ENCODE assay signal across 1 cellular context in genomic region chr6:149941583-149942460, GRCh38.
TF ChIP-seq lines count a peak whose summit lies in the region.

A gene with protein sequence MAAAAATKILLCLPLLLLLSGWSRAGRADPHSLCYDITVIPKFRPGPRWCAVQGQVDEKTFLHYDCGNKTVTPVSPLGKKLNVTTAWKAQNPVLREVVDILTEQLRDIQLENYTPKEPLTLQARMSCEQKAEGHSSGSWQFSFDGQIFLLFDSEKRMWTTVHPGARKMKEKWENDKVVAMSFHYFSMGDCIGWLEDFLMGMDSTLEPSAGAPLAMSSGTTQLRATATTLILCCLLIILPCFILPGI (plus strand): TSS chr6:149942014. CDS start chr6:149942073, 59 bp downstream.

TF ChIP-seq in K562, 482 proteins besides CTCF, POLR2A, EP300 and RAD21 (continued from another document and continues in another):
- TF ChIP-seq STAT6 (CRISPR knock-in tag; IDR thresholded peaks at IDR 0.05), result no peak
- TF ChIP-seq CCNT2 (IDR thresholded peaks at IDR 0.05; ENCODE audit: borderline replicate concordance, extremely low read depth, insufficient read length, low read depth, low read length), result peak; percentile 24
- TF ChIP-seq KAT2B (IDR thresholded peaks at IDR 0.05; ENCODE audit: low read depth, low read length), result no peak
- TF ChIP-seq HNRNPH1 (optimal IDR thresholded peaks at IDR 0.05; ENCODE audit: low read depth, low read length), result no peak
- TF ChIP-seq ZBED1 (IDR thresholded peaks at IDR 0.05), result no peak
- TF ChIP-seq ZNF277 (CRISPR knock-in tag; IDR thresholded peaks at IDR 0.05; ENCODE audit: borderline replicate concordance), result no peak
- TF ChIP-seq HDAC1 (IDR thresholded peaks at IDR 0.05), result no peak
- no peak for TF ChIP-seq HDAC2 (IDR thresholded peaks at IDR 0.05)
- TF ChIP-seq HINFP (tag; conservative IDR thresholded peaks at IDR 0.05; ENCODE audit: low read depth), result peak; percentile 100
- TF ChIP-seq, protein P1, sequence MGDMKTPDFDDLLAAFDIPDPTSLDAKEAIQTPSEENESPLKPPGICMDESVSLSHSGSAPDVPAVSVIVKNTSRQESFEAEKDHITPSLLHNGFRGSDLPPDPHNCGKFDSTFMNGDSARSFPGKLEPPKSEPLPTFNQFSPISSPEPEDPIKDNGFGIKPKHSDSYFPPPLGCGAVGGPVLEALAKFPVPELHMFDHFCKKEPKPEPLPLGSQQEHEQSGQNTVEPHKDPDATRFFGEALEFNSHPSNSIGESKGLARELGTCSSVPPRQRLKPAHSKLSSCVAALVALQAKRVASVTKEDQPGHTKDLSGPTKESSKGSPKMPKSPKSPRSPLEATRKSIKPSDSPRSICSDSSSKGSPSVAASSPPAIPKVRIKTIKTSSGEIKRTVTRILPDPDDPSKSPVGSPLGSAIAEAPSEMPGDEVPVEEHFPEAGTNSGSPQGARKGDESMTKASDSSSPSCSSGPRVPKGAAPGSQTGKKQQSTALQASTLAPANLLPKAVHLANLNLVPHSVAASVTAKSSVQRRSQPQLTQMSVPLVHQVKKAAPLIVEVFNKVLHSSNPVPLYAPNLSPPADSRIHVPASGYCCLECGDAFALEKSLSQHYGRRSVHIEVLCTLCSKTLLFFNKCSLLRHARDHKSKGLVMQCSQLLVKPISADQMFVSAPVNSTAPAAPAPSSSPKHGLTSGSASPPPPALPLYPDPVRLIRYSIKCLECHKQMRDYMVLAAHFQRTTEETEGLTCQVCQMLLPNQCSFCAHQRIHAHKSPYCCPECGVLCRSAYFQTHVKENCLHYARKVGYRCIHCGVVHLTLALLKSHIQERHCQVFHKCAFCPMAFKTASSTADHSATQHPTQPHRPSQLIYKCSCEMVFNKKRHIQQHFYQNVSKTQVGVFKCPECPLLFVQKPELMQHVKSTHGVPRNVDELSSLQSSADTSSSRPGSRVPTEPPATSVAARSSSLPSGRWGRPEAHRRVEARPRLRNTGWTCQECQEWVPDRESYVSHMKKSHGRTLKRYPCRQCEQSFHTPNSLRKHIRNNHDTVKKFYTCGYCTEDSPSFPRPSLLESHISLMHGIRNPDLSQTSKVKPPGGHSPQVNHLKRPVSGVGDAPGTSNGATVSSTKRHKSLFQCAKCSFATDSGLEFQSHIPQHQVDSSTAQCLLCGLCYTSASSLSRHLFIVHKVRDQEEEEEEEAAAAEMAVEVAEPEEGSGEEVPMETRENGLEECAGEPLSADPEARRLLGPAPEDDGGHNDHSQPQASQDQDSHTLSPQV (IDR thresholded peaks at IDR 0.05), result no peak
- TF ChIP-seq SRSF3 (IDR thresholded peaks at IDR 0.05; ENCODE audit: insufficient read depth, low read length), result no peak
- TF ChIP-seq ARNT (IDR thresholded peaks at IDR 0.05), result no peak
- TF ChIP-seq FOS (IDR thresholded peaks at IDR 0.05; ENCODE audit: extremely low read depth, insufficient read length), result no peak
- TF ChIP-seq WHSC1 (IDR thresholded peaks at IDR 0.05; ENCODE audit: low read length), result no peak
- TF ChIP-seq ZNF780A (CRISPR knock-in tag; IDR thresholded peaks at IDR 0.05), result no peak
- TF ChIP-seq, protein P2, sequence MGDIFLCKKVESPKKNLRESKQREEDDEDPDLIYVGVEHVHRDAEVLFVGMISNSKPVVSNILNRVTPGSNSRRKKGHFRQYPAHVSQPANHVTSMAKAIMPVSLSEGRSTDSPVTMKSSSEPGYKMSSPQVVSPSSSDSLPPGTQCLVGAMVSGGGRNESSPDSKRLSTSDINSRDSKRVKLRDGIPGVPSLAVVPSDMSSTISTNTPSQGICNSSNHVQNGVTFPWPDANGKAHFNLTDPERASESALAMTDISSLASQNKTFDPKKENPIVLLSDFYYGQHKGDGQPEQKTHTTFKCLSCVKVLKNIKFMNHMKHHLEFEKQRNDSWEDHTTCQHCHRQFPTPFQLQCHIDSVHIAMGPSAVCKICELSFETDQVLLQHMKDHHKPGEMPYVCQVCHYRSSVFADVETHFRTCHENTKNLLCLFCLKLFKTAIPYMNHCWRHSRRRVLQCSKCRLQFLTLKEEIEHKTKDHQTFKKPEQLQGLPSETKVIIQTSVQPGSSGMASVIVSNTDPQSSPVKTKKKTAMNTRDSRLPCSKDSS (IDR thresholded peaks at IDR 0.05; ENCODE audit: low read depth, partially characterized antibody), result no peak
- TF ChIP-seq, protein P3, sequence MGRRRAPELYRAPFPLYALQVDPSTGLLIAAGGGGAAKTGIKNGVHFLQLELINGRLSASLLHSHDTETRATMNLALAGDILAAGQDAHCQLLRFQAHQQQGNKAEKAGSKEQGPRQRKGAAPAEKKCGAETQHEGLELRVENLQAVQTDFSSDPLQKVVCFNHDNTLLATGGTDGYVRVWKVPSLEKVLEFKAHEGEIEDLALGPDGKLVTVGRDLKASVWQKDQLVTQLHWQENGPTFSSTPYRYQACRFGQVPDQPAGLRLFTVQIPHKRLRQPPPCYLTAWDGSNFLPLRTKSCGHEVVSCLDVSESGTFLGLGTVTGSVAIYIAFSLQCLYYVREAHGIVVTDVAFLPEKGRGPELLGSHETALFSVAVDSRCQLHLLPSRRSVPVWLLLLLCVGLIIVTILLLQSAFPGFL (CRISPR knock-in tag; IDR thresholded peaks at IDR 0.05), result no peak
- TF ChIP-seq, protein P4, sequence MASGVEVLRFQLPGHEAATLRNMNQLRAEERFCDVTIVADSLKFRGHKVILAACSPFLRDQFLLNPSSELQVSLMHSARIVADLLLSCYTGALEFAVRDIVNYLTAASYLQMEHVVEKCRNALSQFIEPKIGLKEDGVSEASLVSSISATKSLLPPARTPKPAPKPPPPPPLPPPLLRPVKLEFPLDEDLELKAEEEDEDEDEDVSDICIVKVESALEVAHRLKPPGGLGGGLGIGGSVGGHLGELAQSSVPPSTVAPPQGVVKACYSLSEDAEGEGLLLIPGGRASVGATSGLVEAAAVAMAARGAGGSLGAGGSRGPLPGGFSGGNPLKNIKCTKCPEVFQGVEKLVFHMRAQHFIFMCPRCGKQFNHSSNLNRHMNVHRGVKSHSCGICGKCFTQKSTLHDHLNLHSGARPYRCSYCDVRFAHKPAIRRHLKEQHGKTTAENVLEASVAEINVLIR (CRISPR knock-in tag; IDR thresholded peaks at IDR 0.05), result peak; percentile 35; the same call in 1 of the 2 replicates
- TF ChIP-seq, protein P5, sequence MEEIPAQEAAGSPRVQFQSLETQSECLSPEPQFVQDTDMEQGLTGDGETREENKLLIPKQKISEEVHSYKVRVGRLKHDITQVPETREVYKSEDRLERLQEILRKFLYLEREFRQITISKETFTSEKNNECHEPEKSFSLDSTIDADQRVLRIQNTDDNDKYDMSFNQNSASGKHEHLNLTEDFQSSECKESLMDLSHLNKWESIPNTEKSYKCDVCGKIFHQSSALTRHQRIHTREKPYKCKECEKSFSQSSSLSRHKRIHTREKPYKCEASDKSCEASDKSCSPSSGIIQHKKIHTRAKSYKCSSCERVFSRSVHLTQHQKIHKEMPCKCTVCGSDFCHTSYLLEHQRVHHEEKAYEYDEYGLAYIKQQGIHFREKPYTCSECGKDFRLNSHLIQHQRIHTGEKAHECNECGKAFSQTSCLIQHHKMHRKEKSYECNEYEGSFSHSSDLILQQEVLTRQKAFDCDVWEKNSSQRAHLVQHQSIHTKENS (CRISPR knock-in tag; IDR thresholded peaks at IDR 0.05), result no peak
- no peak for TF ChIP-seq C11orf30 (IDR thresholded peaks at IDR 0.05; ENCODE audit: low read depth)
- no peak for TF ChIP-seq BMI1 (IDR thresholded peaks at IDR 0.05; ENCODE audit: low read length)
- no peak for TF ChIP-seq FUS (optimal IDR thresholded peaks at IDR 0.05; ENCODE audit: low read depth, low read length)
- TF ChIP-seq MEF2A (IDR thresholded peaks at IDR 0.05; ENCODE audit: control insufficient read depth, low read depth, low read length), result no peak
- no peak for TF ChIP-seq BACH1 (tag; IDR thresholded peaks at IDR 0.05)
- no peak for TF ChIP-seq ATF1 (CRISPR knock-in tag; IDR thresholded peaks at IDR 0.05)
- peak; percentile 91 for TF ChIP-seq ATF1 (tag; IDR thresholded peaks at IDR 0.05)
- TF ChIP-seq GABPB1 (CRISPR knock-in tag; IDR thresholded peaks at IDR 0.05), result no peak
- no peak for TF ChIP-seq KDM5B (IDR thresholded peaks at IDR 0.05; ENCODE audit: insufficient replicate concordance, low read depth, low read length)
- no peak for TF ChIP-seq ETS2 (tag; IDR thresholded peaks at IDR 0.05; ENCODE audit: borderline replicate concordance, poor library complexity, severe bottlenecking)
- no peak for TF ChIP-seq ZNF318 (IDR thresholded peaks at IDR 0.05; ENCODE audit: borderline replicate concordance in 1 of 2, low read depth in 1 of 2)
- no peak for TF ChIP-seq ZNF785 (CRISPR knock-in tag; IDR thresholded peaks at IDR 0.05)
- no peak for TF ChIP-seq ZSCAN29 (IDR thresholded peaks at IDR 0.05)
- TF ChIP-seq SMARCC2 (IDR thresholded peaks at IDR 0.05; ENCODE audit: low read depth), result no peak
